In the genomic region with DNA sequence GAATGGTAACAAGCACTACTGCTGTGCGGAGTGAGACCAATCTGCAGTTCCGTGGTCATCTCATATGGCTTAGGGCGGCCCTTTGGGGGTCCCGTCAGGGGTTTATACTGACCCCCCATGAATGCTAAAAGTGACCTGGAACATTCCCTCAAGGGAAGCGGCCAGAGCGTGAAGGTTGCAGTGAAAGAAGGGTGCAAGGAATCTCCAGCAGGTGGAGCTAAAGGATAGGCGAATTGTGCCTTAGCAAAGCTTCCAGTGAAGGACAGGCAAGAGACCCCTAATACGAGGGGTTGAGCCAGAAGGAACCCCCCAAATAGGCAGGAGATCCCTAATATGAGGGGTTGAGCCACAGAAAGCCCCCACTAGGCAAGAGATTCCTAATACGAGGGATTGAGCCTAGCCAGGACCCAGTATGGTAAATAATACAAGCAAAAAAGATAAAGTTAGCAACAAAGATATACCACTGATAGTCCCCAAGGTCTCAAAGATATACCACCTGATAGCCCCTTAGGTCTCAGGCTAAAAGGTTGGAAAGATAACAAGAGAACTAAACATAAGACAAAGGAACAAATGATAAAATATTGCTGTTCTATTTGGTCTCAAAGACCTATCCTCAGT, we compare ENCODE assay signal across 1 cellular context.
TF ChIP-seq lines count a peak whose summit lies in the region.

No MANE protein-coding gene starts in this region.

TF ChIP-seq in GM23338, 12 proteins besides CTCF, POLR2A, EP300 and RAD21 (continued from another document):
- TF ChIP-seq, protein P1, sequence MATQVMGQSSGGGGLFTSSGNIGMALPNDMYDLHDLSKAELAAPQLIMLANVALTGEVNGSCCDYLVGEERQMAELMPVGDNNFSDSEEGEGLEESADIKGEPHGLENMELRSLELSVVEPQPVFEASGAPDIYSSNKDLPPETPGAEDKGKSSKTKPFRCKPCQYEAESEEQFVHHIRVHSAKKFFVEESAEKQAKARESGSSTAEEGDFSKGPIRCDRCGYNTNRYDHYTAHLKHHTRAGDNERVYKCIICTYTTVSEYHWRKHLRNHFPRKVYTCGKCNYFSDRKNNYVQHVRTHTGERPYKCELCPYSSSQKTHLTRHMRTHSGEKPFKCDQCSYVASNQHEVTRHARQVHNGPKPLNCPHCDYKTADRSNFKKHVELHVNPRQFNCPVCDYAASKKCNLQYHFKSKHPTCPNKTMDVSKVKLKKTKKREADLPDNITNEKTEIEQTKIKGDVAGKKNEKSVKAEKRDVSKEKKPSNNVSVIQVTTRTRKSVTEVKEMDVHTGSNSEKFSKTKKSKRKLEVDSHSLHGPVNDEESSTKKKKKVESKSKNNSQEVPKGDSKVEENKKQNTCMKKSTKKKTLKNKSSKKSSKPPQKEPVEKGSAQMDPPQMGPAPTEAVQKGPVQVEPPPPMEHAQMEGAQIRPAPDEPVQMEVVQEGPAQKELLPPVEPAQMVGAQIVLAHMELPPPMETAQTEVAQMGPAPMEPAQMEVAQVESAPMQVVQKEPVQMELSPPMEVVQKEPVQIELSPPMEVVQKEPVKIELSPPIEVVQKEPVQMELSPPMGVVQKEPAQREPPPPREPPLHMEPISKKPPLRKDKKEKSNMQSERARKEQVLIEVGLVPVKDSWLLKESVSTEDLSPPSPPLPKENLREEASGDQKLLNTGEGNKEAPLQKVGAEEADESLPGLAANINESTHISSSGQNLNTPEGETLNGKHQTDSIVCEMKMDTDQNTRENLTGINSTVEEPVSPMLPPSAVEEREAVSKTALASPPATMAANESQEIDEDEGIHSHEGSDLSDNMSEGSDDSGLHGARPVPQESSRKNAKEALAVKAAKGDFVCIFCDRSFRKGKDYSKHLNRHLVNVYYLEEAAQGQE (IDR thresholded peaks at IDR 0.05; ENCODE audit: unreplicated experiment): no peak
- TF ChIP-seq POLR2AphosphoS5 (IDR thresholded peaks at IDR 0.05; ENCODE audit: low read depth) (0 out of 2 replicates have a peak, but pooled peaks have one; percentile 41), ZNF114 (CRISPR knock-in tag; IDR thresholded peaks at IDR 0.05) (no peak)
